31 cellular contexts compared by ENCODE assay signal in genomic region chr9:36665387-36665786, GRCh38.
A peak's percentile ranks its signal among the peaks of the same experiment; 100 is the strongest.
DNase-seq lines count a peak whose midpoint lies in the region; ATAC-seq, FAIRE-seq and TF ChIP-seq lines count a peak whose summit lies in the region.
"Had no signal": no experiment of that assay in that cellular context is flagged by ENCODE, and none has a peak within 500 bp of the region (broad histone marks: within the 10 kb centered on the region; RNA-seq: fewer than 3 reads in every experiment).

No MANE protein-coding gene starts in this region.

- H3K9me3 ChIP-seq in BLaER1 treated with 17β-estradiol and CSF1 and Interleukin-3, amounts not matched to agents 10 nM and 100 nM (replicated peaks in 1 of 11), result no peaks in the 10 kb centered on the region
- H3K9me3 ChIP-seq in IMR-90 (ENCODE audit: control insufficient read depth, insufficient read depth, low read length) (no peaks in the 10 kb centered on the region), transverse colon (no peaks in the 10 kb centered on the region)
- H3K9me3 ChIP-seq: esophagus squamous epithelium, lower lobe of right lung, mucosa of descending colon, ovary had no signal

- CTCF ChIA-PET in IMR-90 (lab: Yijun Ruan, JAX), result no interaction called here

- TF ChIP-seq POLR2A in IMR-90 (IDR thresholded peaks at IDR 0.05; ENCODE audit: low read depth, low read length) (no peak), transverse colon (IDR thresholded peaks at IDR 0.05) (no peak)

- peak; percentile 8 for DNase-seq in IMR-90
- peak; percentile 17 for DNase-seq in amniotic epithelial cell (ENCODE audit: low read depth)
- peak; percentile 24 for DNase-seq in fibroblast of the aortic adventitia (ENCODE audit: low read depth)
- no peak for DNase-seq in osteocyte (ENCODE audit: extremely low spot score, unreplicated experiment)
- no peak for DNase-seq in globus pallidus (ENCODE audit: low spot score)
- DNase-seq in frontal cortex (ENCODE audit: low spot score in 2 of 2), result no peak
- DNase-seq in transverse colon, result no peak
- DNase-seq: ACHN; activated CD4-positive, alpha-beta T cell treated with anti-CD3 and anti-CD28 coated beads, Interleukin-2, amount 50 U/mL, for 48 hours; activated CD8-positive, alpha-beta memory T cell treated with anti-CD3 and anti-CD28 coated beads, Interleukin-2, amount 50 U/mL, for 48 hours; activated naive CD4-positive, alpha-beta T cell treated with anti-CD3 and anti-CD28 coated beads, Interleukin-2, amount 50 U/mL, for 16 hours; C1 segment of cervical spinal cord; COR-L47; cortex of kidney; DMS79; endodermal cell; esophagus squamous epithelium; lower lobe of right lung; mucosa of descending colon; NCI-H2081; NCI-H2227 treated with DMSO at 0.1 percent for 48 hours; ovary; small intestine had no signal

- in situ Hi-C loops in IMR-90 (cut with MboI; ENCODE audit: low sequenced_read_pairs), result no loop called here
- in situ Hi-C loops in transverse colon (cut with MboI; ENCODE audit: low pct_ligation_motif_present in 1 of 4, low pct_unique_long_range_greater_than_20kb in 1 of 4, low sequenced_read_pairs in 3 of 4), result no loop called here

- H3K27me3 Mint-ChIP-seq in osteocyte (ENCODE audit: unreplicated experiment), result no peaks in the 10 kb centered on the region
- H3K27me3 Mint-ChIP-seq: IgD-negative memory B cell; natural killer cell treated with Interleukin-12 subunit alpha and Interleukin-12 subunit beta and Interleukin-15 and Interleukin-18, amount 100 ng/mL, for 72 hours had no signal

- no peak overlapping the region for H2BK120ac ChIP-seq in IMR-90 (ENCODE audit: low read depth, low read length)

- H3K4me1 Mint-ChIP-seq in osteocyte (ENCODE audit: unreplicated experiment), result peaks cover 14% of the 10 kb centered on the region
- H3K4me1 Mint-ChIP-seq: endodermal cell had no signal

- no peak overlapping the region for H3K14ac ChIP-seq in IMR-90 (replicated peaks; ENCODE audit: low read depth, low read length)

- no peak overlapping the region for H3K56ac ChIP-seq in IMR-90 (ENCODE audit: extremely low read depth, insufficient read depth, low read length)

- FAIRE-seq in frontal cortex (lab: Jason Lieb, UNC), result no peak
- FAIRE-seq: keratinocyte, small intestine, TTC549 had no signal

- H3K4me3 ChIP-seq in BLaER1 treated with 17β-estradiol and CSF1 and Interleukin-3, amounts not matched to agents 10 nM and 100 nM, result no peak overlapping the region
- H3K4me3 ChIP-seq in IMR-90 (ENCODE audit: insufficient read depth, low read depth, low read length) (no peak overlapping the region), fibroblast of the aortic adventitia (ENCODE audit: low read depth, low read length) (no peak overlapping the region), transverse colon (no peak overlapping the region)
- H3K4me3 ChIP-seq: cardiac muscle cell, esophagus squamous epithelium, lower lobe of right lung, mucosa of descending colon, ovary had no signal

- H3K23ac ChIP-seq in IMR-90 (ENCODE audit: low read depth, low read length), result no peak overlapping the region

- dilution Hi-C loops in IMR-90 (cut with HindIII; ENCODE audit: low sequenced_read_pairs, unreplicated experiment), result no loop called here

- H3K36me3 ChIP-seq in BLaER1 treated with 17β-estradiol and CSF1 and Interleukin-3, amounts not matched to agents 10 nM and 100 nM, result peaks cover 0 to 91% (median 66%) of the 10 kb centered on the region in 11 experiments; a peak in 20 of 22 replicates
- H3K36me3 ChIP-seq in IMR-90 (ENCODE audit: control insufficient read depth, insufficient read depth, low read length) (no peaks in the 10 kb centered on the region; the same call in 1 of the 2 replicates), transverse colon (no peaks in the 10 kb centered on the region)
- H3K36me3 ChIP-seq: cardiac muscle cell, esophagus squamous epithelium, lower lobe of right lung, ovary had no signal

- no peaks in the 10 kb centered on the region for H4K20me1 ChIP-seq in BLaER1 treated with 17β-estradiol and CSF1 and Interleukin-3, amounts not matched to agents 10 nM and 100 nM
- H4K20me1 ChIP-seq in IMR-90 (ENCODE audit: insufficient read depth, low read length), result no peaks in the 10 kb centered on the region

- peaks cover 6% of the 10 kb centered on the region for H3K36me3 Mint-ChIP-seq in osteocyte (ENCODE audit: unreplicated experiment)

- H3K27me3 ChIP-seq in BLaER1 treated with 17β-estradiol and CSF1 and Interleukin-3, amounts not matched to agents 10 nM and 100 nM, result no peaks in the 10 kb centered on the region
- H3K27me3 ChIP-seq in IMR-90 (ENCODE audit: control insufficient read depth, insufficient read depth, low read length) (no peaks in the 10 kb centered on the region), transverse colon (no peaks in the 10 kb centered on the region)
- H3K27me3 ChIP-seq: cardiac muscle cell, esophagus squamous epithelium, ovary had no signal

- peak overlapping the region in 6 of 11 experiments; percentile 38 to 73 (median 61); a peak in 11 of 22 replicates for H3K27ac ChIP-seq in BLaER1 treated with 17β-estradiol and CSF1 and Interleukin-3, amounts not matched to agents 10 nM and 100 nM
- H3K27ac ChIP-seq in IMR-90 (ENCODE audit: insufficient read depth, low read length) (no peak overlapping the region), transverse colon (no peak overlapping the region)
- H3K27ac ChIP-seq: esophagus squamous epithelium, lower lobe of right lung, ovary, RWPE1 had no signal

- no peak overlapping the region for H3K4me3 Mint-ChIP-seq in osteocyte (ENCODE audit: unreplicated experiment)
- H3K4me3 Mint-ChIP-seq: endodermal cell; natural killer cell treated with Interleukin-12 subunit alpha and Interleukin-12 subunit beta and Interleukin-15 and Interleukin-18, amount 100 ng/mL, for 72 hours; T-helper 1 cell treated with Interleukin-12 subunit alpha and Interleukin-12 subunit beta and Interleukin-4 antibody, amounts not matched to agents 30 μg/mL and 1 μg/mL, for 36 hours had no signal

- intact Hi-C loops in IMR-90 (cut with micrococcal nuclease), result no loop called here
- intact Hi-C loops in transverse colon (cut with DNase I; ENCODE audit: low total_unique reads), result no loop called here

- peaks cover 12 to 21% (median 16%) of the 10 kb centered on the region in 10 experiments for H3K4me1 ChIP-seq in BLaER1 treated with 17β-estradiol and CSF1 and Interleukin-3, amounts not matched to agents 10 nM and 100 nM
- H3K4me1 ChIP-seq in IMR-90 (ENCODE audit: control insufficient read depth, insufficient read depth, low read length) (peaks cover 5% of the 10 kb centered on the region), transverse colon (peaks cover 0 to 3% (median 0%) of the 10 kb centered on the region in 4 donors)
- H3K4me1 ChIP-seq: esophagus squamous epithelium, lower lobe of right lung had no signal

- H3K79me1 ChIP-seq in IMR-90 (ENCODE audit: low read depth in 1 of 2, low read length in 2 of 2), result peaks cover 14 to 17% of the 10 kb centered on the region in 2 experiments; a peak in 3 of 4 replicates

- H4K8ac ChIP-seq in IMR-90 (ENCODE audit: low read depth in 2 of 2, low read length in 2 of 2), result no peak overlapping the region

- no CpG with 5 or more reads among the region's 2 CpGs for WGBS in IMR-90 (ENCODE audit: extremely low coverage in 2 of 2, insufficient read length in 1 of 2), 2 experiments
- WGBS in transverse colon (ENCODE audit: low coverage in 1 of 2), 2 donors, result 85 to 90% methylated on average over 2 of the region's 2 CpGs

- no peak for TF ChIP-seq CTCF in IMR-90 (conservative IDR thresholded peaks at IDR 0.05; ENCODE audit: low read depth, low read length)
- TF ChIP-seq CTCF in fibroblast of the aortic adventitia (IDR thresholded peaks at IDR 0.05; ENCODE audit: insufficient read depth, low read length), result no peak
- TF ChIP-seq CTCF in osteocyte (IDR thresholded peaks at IDR 0.05), result no peak
- no peak for TF ChIP-seq CTCF in transverse colon (IDR thresholded peaks at IDR 0.05)

- no peak for ATAC-seq in IMR-90 (ENCODE audit: low read depth)
- ATAC-seq: lower lobe of right lung, mucosa of descending colon had no signal

- no peak overlapping the region for H3K4ac ChIP-seq in IMR-90 (ENCODE audit: low read depth, low read length)

- POLR2A ChIA-PET in IMR-90 (lab: Charles Lee; ENCODE audit: unreplicated experiment), result no interaction called here

- H2BK5ac ChIP-seq in IMR-90 (ENCODE audit: low read depth, low read length, poor library complexity, severe bottlenecking), result no peak overlapping the region

- no peak overlapping the region for H3K18ac ChIP-seq in IMR-90 (ENCODE audit: low read depth, low read length)

- TF ChIP-seq RAD21 in IMR-90 (IDR thresholded peaks at IDR 0.05; ENCODE audit: low read length), result no peak

- H2BK15ac ChIP-seq in IMR-90 (ENCODE audit: low read depth, low read length), result no peak overlapping the region

- H4K91ac ChIP-seq in IMR-90 (ENCODE audit: insufficient read depth, low read depth, low read length), result no peak overlapping the region

- peaks cover 7% of the 10 kb centered on the region; the same call in 1 of the 2 replicates for H3K9me1 ChIP-seq in IMR-90 (ENCODE audit: insufficient read depth, low read length)

- H3K9ac ChIP-seq in BLaER1 treated with 17β-estradiol and CSF1 and Interleukin-3, amounts not matched to agents 10 nM and 100 nM, result no peak overlapping the region
- H3K9ac ChIP-seq in IMR-90 (ENCODE audit: low read depth, low read length), result no peak overlapping the region

- no peak overlapping the region for H4K5ac ChIP-seq in IMR-90 (ENCODE audit: low read depth, low read length)

- H2BK20ac ChIP-seq in IMR-90 (ENCODE audit: low read depth, low read length), result no peak overlapping the region

- no peak overlapping the region for H2AK9ac ChIP-seq in IMR-90 (replicated peaks; ENCODE audit: low read depth, low read length, poor library complexity)

- no peak overlapping the region for H2AFZ ChIP-seq in IMR-90 (replicated peaks; ENCODE audit: low read length, poor library complexity)

- H3K4me2 ChIP-seq in BLaER1 treated with 17β-estradiol and CSF1 and Interleukin-3, amounts not matched to agents 10 nM and 100 nM, result peak overlapping the region in 7 of 11 experiments; percentile 50 to 77 (median 63); a peak in 12 of 22 replicates
- H3K4me2 ChIP-seq in IMR-90 (ENCODE audit: low read depth, low read length), result no peak overlapping the region

- H3K9me3 Mint-ChIP-seq in osteocyte (ENCODE audit: unreplicated experiment), result no peaks in the 10 kb centered on the region
- H3K9me3 Mint-ChIP-seq: endodermal cell; natural killer cell treated with Interleukin-12 subunit alpha and Interleukin-12 subunit beta and Interleukin-15 and Interleukin-18, amount 100 ng/mL, for 72 hours; T-helper 1 cell treated with Interleukin-12 subunit alpha and Interleukin-12 subunit beta and Interleukin-4 antibody, amounts not matched to agents 30 μg/mL and 1 μg/mL, for 36 hours had no signal

- TF ChIP-seq EP300 in transverse colon (IDR thresholded peaks at IDR 0.05; ENCODE audit: low read depth), result no peak

- no TSS peak for BruUV-seq in IMR-90 (replicated peaks; lab: Mats Ljungman, UMichigan)

- no peak overlapping the region for H2AK5ac ChIP-seq in IMR-90 (ENCODE audit: low read depth, low read length)

- no peak overlapping the region for H3K27ac Mint-ChIP-seq in osteocyte (ENCODE audit: unreplicated experiment)
- H3K27ac Mint-ChIP-seq: endodermal cell, IgD-negative memory B cell had no signal

TF ChIP-seq in IMR-90, 13 proteins besides CTCF, POLR2A, EP300 and RAD21 (continues in another document):
- TF ChIP-seq CEBPB (IDR thresholded peaks at IDR 0.05; ENCODE audit: low read depth, low read length) (no peak), RCOR1 (IDR thresholded peaks at IDR 0.05; ENCODE audit: insufficient replicate concordance, low read length) (no peak), SMC3 (IDR thresholded peaks at IDR 0.05; ENCODE audit: low read depth, low read length) (no peak)

Comparison
In these comparisons a context has a peak if more than half of its experiments do, and no peak if none do; other contexts are left out.
1. H3K27ac ChIP-seq: peak in BLaER1 treated with 17β-estradiol and CSF1 and Interleukin-3, amounts not matched to agents 10 nM and 100 nM (6 of 11); none in IMR-90 (single experiment) and transverse colon (0 of 4).
2. DNase-seq: peak in IMR-90 (single experiment), amniotic epithelial cell (single experiment) and fibroblast of the aortic adventitia (single experiment); none in osteocyte (single experiment), globus pallidus (single experiment), frontal cortex (0 of 2) and transverse colon (single experiment).